ENCODE assay signal across 1 cellular context in genomic region chr7:20120611-20121168, GRCh38.
TF ChIP-seq lines count a peak whose summit lies in the region.

No MANE protein-coding gene starts in this region.

TF ChIP-seq in GM23338, 12 proteins besides CTCF, POLR2A, EP300 and RAD21 (continued from another document):
- TF ChIP-seq ZNF462 (CRISPR knock-in tag; IDR thresholded peaks at IDR 0.05), result 0 out of 2 replicates have a peak, but pooled peaks have one; percentile 3
